ENCODE assay signal across 8 cellular contexts in the genomic region with DNA sequence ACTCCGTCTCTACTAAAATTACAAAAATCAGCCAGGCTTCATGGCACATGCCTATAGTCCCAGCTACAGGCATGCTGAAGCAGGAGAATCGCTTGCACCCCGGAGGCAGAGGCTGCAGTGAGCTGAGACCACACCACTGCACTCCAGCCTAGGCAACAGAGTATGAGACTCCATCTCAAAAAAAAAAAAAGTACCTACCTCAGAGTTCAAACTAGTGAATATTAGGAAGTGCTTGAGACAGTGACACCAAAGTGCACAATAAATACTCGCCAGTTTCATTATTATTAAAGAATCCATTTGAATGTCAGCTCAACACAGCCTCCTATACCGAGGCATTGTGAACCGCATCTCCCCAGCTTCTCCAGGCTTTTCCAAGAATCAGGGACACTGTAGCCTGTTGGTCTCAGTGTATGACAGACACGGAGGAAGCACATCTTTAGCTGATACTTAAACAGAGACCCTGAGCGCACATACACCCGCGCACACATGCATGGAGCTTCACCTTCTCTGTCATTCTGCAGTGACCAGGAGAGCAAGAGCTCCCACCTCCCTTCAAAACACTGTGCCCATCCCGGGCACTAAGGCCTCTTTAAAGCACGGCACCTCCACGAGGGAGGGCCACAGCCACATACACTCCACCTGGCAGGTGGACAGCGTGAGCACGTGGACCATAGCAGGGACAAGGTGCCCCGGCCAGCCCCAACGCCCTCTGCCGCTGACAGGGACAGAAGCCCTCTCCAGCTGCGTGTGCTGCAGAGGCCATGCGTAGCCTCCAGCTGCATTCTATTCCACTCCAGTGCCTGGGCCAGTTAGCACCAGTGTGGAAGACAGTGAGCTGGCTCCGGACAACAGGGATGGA. TPM values are rescaled to one million over a fixed set of nuclear protein-coding genes. Genes with fewer than 3 reads are reported as not detected.
A peak's percentile ranks its signal among the peaks of the same experiment; 100 is the strongest.
DNase-seq lines count a peak whose midpoint lies in the region; ATAC-seq and TF ChIP-seq lines count a peak whose summit lies in the region.

No MANE protein-coding gene starts in this region.

- H3K27ac ChIP-seq in esophagus squamous epithelium = peak overlapping the region; percentile 88 to 99 (median 96)
- H3K27ac ChIP-seq in gastrocnemius medialis = peak overlapping the region; percentile 91 to 97 (median 96)

- H3K36me3 ChIP-seq in esophagus squamous epithelium (peaks cover 13 to 40% (median 28%) of the 10 kb centered on the region in 3 donors), gastrocnemius medialis (peaks cover 0 to 27% of the 10 kb centered on the region in 2 donors)

- no peaks in the 10 kb centered on the region for H3K27me3 ChIP-seq in esophagus squamous epithelium
- no peaks in the 10 kb centered on the region for H3K27me3 ChIP-seq in gastrocnemius medialis

- peak; percentile 21 for DNase-seq in SK-MEL-5 (ENCODE audit: low read depth, low spot score)
- no peak for DNase-seq in esophagus squamous epithelium (lab: John Stamatoyannopoulos, UW)
- DNase-seq in gastrocnemius medialis = peak in 1 of 2 donors; percentile 50
- no peak for DNase-seq in NCI-H2227 treated with DMSO at 0.1 percent for 48 hours (lab: John Stamatoyannopoulos, UW)
- no peak for DNase-seq in GF-D8 (lab: John Stamatoyannopoulos, UW)
- no peak for DNase-seq in G401 (ENCODE audit: low spot score)
- DNase-seq in stimulated activated CD4-positive, alpha-beta T cell treated with anti-CD3 and anti-CD28 coated beads, Interleukin-4, amount 100 ng/mL, for 24 hours = no peak

- H3K4me1 ChIP-seq in esophagus squamous epithelium (peaks cover 42 to 66% (median 43%) of the 10 kb centered on the region in 3 donors), gastrocnemius medialis (peaks cover 34 to 48% of the 10 kb centered on the region in 2 donors)

- ATAC-seq in gastrocnemius medialis = no peak

- WGBS in esophagus squamous epithelium, 2 donors = 46 to 61% methylated on average over 8 to 11 of the region's 21 CpGs

- H3K4me3 ChIP-seq in esophagus squamous epithelium (peak overlapping the region in 1 of 4 donors; percentile 51), gastrocnemius medialis (no peak overlapping the region)

- intact Hi-C loops in esophagus squamous epithelium (cut with DNase I) (loop anchor here (5.0 to 10.0 kb wide), 2 partner anchors 65 to 112 kb away; partner anchors contain the start of gene VAMP1), gastrocnemius medialis (cut with DNase I; ENCODE audit: low total_unique reads) (loop anchor here (5.0 kb wide), 1 partner anchor 202 kb away; no protein-coding TSS in a partner anchor)

- TF ChIP-seq POLR2A in GM19193 (IDR thresholded peaks at IDR 0.05; ENCODE audit: extremely low read depth, insufficient read depth, insufficient read length) = peak; percentile 2
- no peak for TF ChIP-seq POLR2A in esophagus squamous epithelium (IDR thresholded peaks at IDR 0.05)
- TF ChIP-seq POLR2A in gastrocnemius medialis (IDR thresholded peaks at IDR 0.05) = no peak

- H3K9me3 ChIP-seq in esophagus squamous epithelium = no peaks in the 10 kb centered on the region
- no peaks in the 10 kb centered on the region for H3K9me3 ChIP-seq in gastrocnemius medialis

- in situ Hi-C loops in SK-MEL-5 (cut with HindIII; ENCODE audit: low pct_unique_long_range_greater_than_20kb, low sequenced_read_pairs) (no loop called here), gastrocnemius medialis (cut with MboI; ENCODE audit: low sequenced_read_pairs in 4 of 4) (loop anchor here in 3 of 4 donors (5.0 to 25.0 kb wide), 3 partner anchors 115 to 202 kb away; no protein-coding TSS in a partner anchor), G401 (cut with HindIII; ENCODE audit: low sequenced_read_pairs) (no loop called here)

- TF ChIP-seq CTCF in esophagus squamous epithelium (IDR thresholded peaks at IDR 0.05) = no peak
- TF ChIP-seq CTCF in gastrocnemius medialis (IDR thresholded peaks at IDR 0.05 in 4 of 5, conservative IDR thresholded peaks at IDR 0.05 in 1 of 5) = no peak

RNA-seq across cellular contexts. Expression of gene GAPDH, which starts 5.2 kb away (rescaled TPM):
- total RNA-seq in SK-MEL-5 (2014; rRNA removed; shearing (Covaris generic)) = 9,488 and 9,829 TPM in 2 replicates
- 11,028 and 11,713 TPM in 2 replicates for polyA plus RNA-seq in SK-MEL-5 (2015; cell fraction: cytosol; rRNA removed)
- 3,036 and 3,118 TPM in 2 replicates for polyA plus RNA-seq in SK-MEL-5 (2015; cell fraction: nucleus; rRNA removed)
- total RNA-seq in esophagus squamous epithelium (1,000 to 10,000 TPM; 2,526 to 4,151 (median 3,597) TPM), gastrocnemius medialis (over 10,000 TPM; 11,241 to 15,891 (median 13,472) TPM)
- total RNA-seq in G401 (2014; rRNA removed; shearing (Covaris generic)) = 3,766 and 4,312 TPM in 2 replicates

RNA-seq across cellular contexts. Expression of gene IFFO1, which starts 16.3 kb away (rescaled TPM):
- 6.2 and 7.5 TPM in 2 replicates for total RNA-seq in SK-MEL-5 (2014; rRNA removed; shearing (Covaris generic))
- 10.1 and 13.0 TPM in 2 replicates for polyA plus RNA-seq in SK-MEL-5 (2015; cell fraction: cytosol; rRNA removed)
- 196 and 209 TPM in 2 replicates for polyA plus RNA-seq in SK-MEL-5 (2015; cell fraction: nucleus; rRNA removed)
- total RNA-seq in esophagus squamous epithelium (1 to 10 TPM in 3 of 4 donors, under 1 TPM in 1; 0.76 to 7.4 (median 2.7) TPM), gastrocnemius medialis (10 to 100 TPM in 1 of 4 donors, 1 to 10 TPM in 3; 6.8 to 10.5 (median 8.3) TPM)
- 11.7 and 13.2 TPM in 2 replicates for total RNA-seq in G401 (2014; rRNA removed; shearing (Covaris generic))

RNA-seq across cellular contexts. Expression of gene NOP2, which starts 28.6 kb away (rescaled TPM):
- 63.6 and 77.1 TPM in 2 replicates for total RNA-seq in SK-MEL-5 (2014; rRNA removed; shearing (Covaris generic))
- 47.5 and 57.9 TPM in 2 replicates for polyA plus RNA-seq in SK-MEL-5 (2015; cell fraction: cytosol; rRNA removed)
- polyA plus RNA-seq in SK-MEL-5 (2015; cell fraction: nucleus; rRNA removed) = 687 and 761 TPM in 2 replicates
- total RNA-seq in esophagus squamous epithelium = 10 to 100 TPM; 36.0 to 51.9 (median 48.2) TPM
- 10 to 100 TPM; 25.7 to 63.3 (median 45.3) TPM for total RNA-seq in gastrocnemius medialis
- 45.5 and 70.7 TPM in 2 replicates for total RNA-seq in G401 (2014; rRNA removed; shearing (Covaris generic))

RNA-seq across cellular contexts. Expression of gene NCAPD2, which starts 45.6 kb away (rescaled TPM):
- total RNA-seq in SK-MEL-5 (2014; rRNA removed; shearing (Covaris generic)) = 53.5 and 56.4 TPM in 2 replicates
- 87.3 and 123 TPM in 2 replicates for polyA plus RNA-seq in SK-MEL-5 (2015; cell fraction: cytosol; rRNA removed)
- 75.3 and 84.0 TPM in 2 replicates for polyA plus RNA-seq in SK-MEL-5 (2015; cell fraction: nucleus; rRNA removed)
- total RNA-seq in esophagus squamous epithelium = 10 to 100 TPM; 25.6 to 73.2 (median 55.9) TPM
- 100 to 1,000 TPM in 1 of 4 donors, 10 to 100 TPM in 3; 12.3 to 250 (median 13.3) TPM for total RNA-seq in gastrocnemius medialis
- 86.1 and 102 TPM in 2 replicates for total RNA-seq in G401 (2014; rRNA removed; shearing (Covaris generic))

RNA-seq across cellular contexts. Expression of gene MRPL51, which starts 46.4 kb away (rescaled TPM):
- 252 and 261 TPM in 2 replicates for total RNA-seq in SK-MEL-5 (2014; rRNA removed; shearing (Covaris generic))
- 92.9 and 155 TPM in 2 replicates for polyA plus RNA-seq in SK-MEL-5 (2015; cell fraction: cytosol; rRNA removed)
- 13.1 and 18.8 TPM in 2 replicates for polyA plus RNA-seq in SK-MEL-5 (2015; cell fraction: nucleus; rRNA removed)
- total RNA-seq in esophagus squamous epithelium (10 to 100 TPM; 36.3 to 95.5 (median 72.6) TPM), gastrocnemius medialis (100 to 1,000 TPM in 3 of 4 donors, 10 to 100 TPM in 1; 76.6 to 147 (median 124) TPM)
- 363 and 396 TPM in 2 replicates for total RNA-seq in G401 (2014; rRNA removed; shearing (Covaris generic))

Comparison
In these comparisons a context has a peak if more than half of its experiments do, and no peak if none do; other contexts are left out.
1. in situ Hi-C loops: an anchor here in gastrocnemius medialis (5.0 to 25.0 kb wide); none called in SK-MEL-5 and G401.